In genomic region chr19:2551864-2552185, GRCh38 we compare ENCODE assay signal across 18 cellular contexts.
DNase-seq lines count a peak whose midpoint lies in the region; ATAC-seq lines count a peak whose summit lies in the region.
"Had no signal": no experiment of that assay in that cellular context is flagged by ENCODE, and none has a peak within 500 bp of the region (broad histone marks: within the 10 kb centered on the region; RNA-seq: fewer than 3 reads in every experiment).

No MANE protein-coding gene starts in this region.

- H3K27ac Mint-ChIP-seq in activated naive CD4-positive, alpha-beta T cell treated with anti-CD3 and anti-CD28 coated beads, Interleukin-2, amount 10 ng/mL, durations not matched to agents 7 days and 5 days = peak overlapping the region; percentile 64
- H3K27ac Mint-ChIP-seq in CD8-positive, alpha-beta memory T cell = peak overlapping the region in 4 of 8 donors; percentile 21 to 70 (median 51)
- no peak overlapping the region for H3K27ac Mint-ChIP-seq in effector memory CD8-positive, alpha-beta T cell
- H3K27ac Mint-ChIP-seq: activated T-helper 2 cell treated with anti-CD3 and anti-CD28 coated beads, Interferon-gamma antibody, Interleukin-2, Interleukin-4, amounts not matched to agents 10 μg/mL and 5 μg/mL and 100 μg/mL, durations not matched to agents 14 hours and 24 hours and 36 hours had no signal

- POLR2A ChIA-PET in CD8-positive, alpha-beta memory T cell (lab: Charles Lee) = interaction anchor here (0.5 to 2.8 kb wide), 6 partner anchors 24 to 466 kb away, joined by 5 to 35 read pairs (median 9); partner anchors contain the start of gene GADD45B

- H3K27me3 Mint-ChIP-seq in activated naive CD4-positive, alpha-beta T cell treated with anti-CD3 and anti-CD28 coated beads, Interleukin-2, amount 10 ng/mL, durations not matched to agents 7 days and 5 days = no peaks in the 10 kb centered on the region
- H3K27me3 Mint-ChIP-seq in CD8-positive, alpha-beta memory T cell = no peaks in the 10 kb centered on the region
- no peaks in the 10 kb centered on the region for H3K27me3 Mint-ChIP-seq in effector memory CD8-positive, alpha-beta T cell
- H3K27me3 Mint-ChIP-seq: CD4-positive, alpha-beta memory T cell had no signal

- H3K4me3 ChIP-seq in CD8-positive, alpha-beta memory T cell (ENCODE audit: low read length) = no peak overlapping the region
- H3K4me3 ChIP-seq: colonic mucosa, K562 had no signal

- no peaks in the 10 kb centered on the region for H3K36me3 Mint-ChIP-seq in activated naive CD4-positive, alpha-beta T cell treated with anti-CD3 and anti-CD28 coated beads, Interleukin-2, amount 10 ng/mL, durations not matched to agents 7 days and 5 days
- H3K36me3 Mint-ChIP-seq in CD8-positive, alpha-beta memory T cell = no peaks in the 10 kb centered on the region
- H3K36me3 Mint-ChIP-seq in effector memory CD8-positive, alpha-beta T cell (ENCODE audit: insufficient read depth) = peaks cover 3% of the 10 kb centered on the region
- H3K36me3 Mint-ChIP-seq: CD4-positive, alpha-beta memory T cell had no signal

- no peak for ATAC-seq in effector memory CD8-positive, alpha-beta T cell (replicated peaks)
- no peak for ATAC-seq in HG03280 (IDR thresholded peaks at IDR 0.05; ENCODE audit: unreplicated experiment)
- ATAC-seq: K562 had no signal

- H3K9me3 ChIP-seq in CD8-positive, alpha-beta memory T cell (ENCODE audit: low read length) = no peaks in the 10 kb centered on the region
- H3K9me3 ChIP-seq: colonic mucosa, SK-N-SH had no signal

- DNase-seq in activated naive CD4-positive, alpha-beta T cell treated with anti-CD3 and anti-CD28 coated beads, Interleukin-2, amount 10 ng/mL, durations not matched to agents 7 days and 5 days = no peak
- no peak for DNase-seq in activated naive CD4-positive, alpha-beta T cell treated with anti-CD3 and anti-CD28 coated beads, Interleukin-2, amount 50 U/mL, for 16 hours
- DNase-seq in CD8-positive, alpha-beta memory T cell = no peak
- DNase-seq in effector memory CD8-positive, alpha-beta T cell = no peak
- DNase-seq in retina (peak; percentile 21), HuH-7 (ENCODE audit: low spot score) (no peak), RKO (ENCODE audit: low spot score) (no peak)
- DNase-seq: activated CD4-positive, CD25-positive, alpha-beta regulatory T cell; CD4-positive, alpha-beta memory T cell; colonic mucosa; GDM1; HCEC 1CT; NCI-H146; NCI-H510A treated with DMSO at 0.1 percent for 48 hours; SK-N-SH had no signal

- H3K9me3 Mint-ChIP-seq in activated naive CD4-positive, alpha-beta T cell treated with anti-CD3 and anti-CD28 coated beads, Interleukin-2, amount 10 ng/mL, durations not matched to agents 7 days and 5 days = peaks cover under 1% of the 10 kb centered on the region
- no peaks in the 10 kb centered on the region for H3K9me3 Mint-ChIP-seq in CD8-positive, alpha-beta memory T cell
- no peaks in the 10 kb centered on the region for H3K9me3 Mint-ChIP-seq in effector memory CD8-positive, alpha-beta T cell
- H3K9me3 Mint-ChIP-seq: CD4-positive, alpha-beta memory T cell had no signal

- peaks cover 50% of the 10 kb centered on the region for H3K4me1 Mint-ChIP-seq in activated naive CD4-positive, alpha-beta T cell treated with anti-CD3 and anti-CD28 coated beads, Interleukin-2, amount 10 ng/mL, durations not matched to agents 7 days and 5 days
- H3K4me1 Mint-ChIP-seq in CD8-positive, alpha-beta memory T cell = peaks cover 10 to 20% (median 15%) of the 10 kb centered on the region in 3 donors
- H3K4me1 Mint-ChIP-seq in effector memory CD8-positive, alpha-beta T cell (ENCODE audit: low read depth in 2 of 2) = peaks cover 15 to 18% of the 10 kb centered on the region in 2 donors

- H3K27ac ChIP-seq in CD8-positive, alpha-beta memory T cell (ENCODE audit: low read depth, low read length) = no peak overlapping the region

- H3K4me1 ChIP-seq in CD8-positive, alpha-beta memory T cell (ENCODE audit: insufficient read depth, low read length) = peaks cover 11% of the 10 kb centered on the region
- H3K4me1 ChIP-seq: colonic mucosa had no signal

- H3K36me3 ChIP-seq in CD8-positive, alpha-beta memory T cell (ENCODE audit: insufficient read depth, low read length) = no peaks in the 10 kb centered on the region
- H3K36me3 ChIP-seq: colonic mucosa had no signal

- H3K27me3 ChIP-seq in CD8-positive, alpha-beta memory T cell (ENCODE audit: insufficient read depth, low read length, poor library complexity, severe bottlenecking) = no peaks in the 10 kb centered on the region
- H3K27me3 ChIP-seq: colonic mucosa had no signal

- no peak overlapping the region for H3K4me3 Mint-ChIP-seq in activated naive CD4-positive, alpha-beta T cell treated with anti-CD3 and anti-CD28 coated beads, Interleukin-2, amount 10 ng/mL, durations not matched to agents 7 days and 5 days
- peak overlapping the region in 4 of 7 donors; percentile 9 to 80 (median 28) for H3K4me3 Mint-ChIP-seq in CD8-positive, alpha-beta memory T cell
- peak overlapping the region; percentile 62 to 73 for H3K4me3 Mint-ChIP-seq in effector memory CD8-positive, alpha-beta T cell

- CTCF ChIA-PET in activated naive CD4-positive, alpha-beta T cell treated with anti-CD3 and anti-CD28 coated beads, Interleukin-2, amount 10 ng/mL, durations not matched to agents 7 days and 5 days (lab: Charles Lee) = interaction anchor here (1.5 kb wide), 1 partner anchor 85 kb away, joined by 3 read pairs; no protein-coding TSS in a partner anchor
- CTCF ChIA-PET in CD8-positive, alpha-beta memory T cell (lab: Charles Lee) = interaction anchor here (1.2 to 2.1 kb wide), 3 partner anchors 21 to 71 kb away, joined by 3 to 6 read pairs (median 5); no protein-coding TSS in a partner anchor
